19 cellular contexts compared by ENCODE assay signal in the genomic region with DNA sequence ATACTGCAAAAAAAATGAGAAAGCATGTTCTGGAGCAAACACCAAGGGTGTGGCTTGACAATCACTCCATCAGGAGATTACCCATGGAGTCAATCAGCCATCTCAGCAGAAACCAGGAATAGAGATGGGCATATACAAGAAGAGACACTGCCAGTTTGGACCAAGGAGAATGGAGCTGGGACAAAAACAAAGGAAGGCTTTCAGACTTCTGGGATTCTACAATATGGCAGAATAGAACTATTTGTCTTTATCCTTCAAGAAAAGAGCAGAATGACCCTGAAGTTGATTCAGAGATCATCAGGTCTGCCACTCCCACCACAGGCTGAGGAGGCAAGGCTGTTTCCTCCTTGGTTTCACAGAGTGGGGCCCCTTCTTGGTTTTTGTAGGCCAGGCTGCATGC. TPM values are rescaled to one million over a fixed set of nuclear protein-coding genes. Genes with fewer than 3 reads are reported as not detected.
DNase-seq lines count a peak whose midpoint lies in the region; TF ChIP-seq lines count a peak whose summit lies in the region.
"Had no signal": no experiment of that assay in that cellular context is flagged by ENCODE, and none has a peak within 500 bp of the region (broad histone marks: within the 10 kb centered on the region; RNA-seq: fewer than 3 reads in every experiment).

No MANE protein-coding gene starts in this region.

- peak; percentile 41 for DNase-seq in activated CD8-positive, alpha-beta memory T cell treated with anti-CD3 and anti-CD28 coated beads for 24 hours
- DNase-seq in activated CD8-positive, alpha-beta memory T cell treated with anti-CD3 and anti-CD28 coated beads, Interleukin-2, amount 50 U/mL, for 48 hours = no peak
- DNase-seq in foreskin melanocyte = peak; percentile 86
- DNase-seq in testis = peak; percentile 39
- DNase-seq in left ventricle myocardium inferior = no peak
- DNase-seq in osteocyte (ENCODE audit: extremely low spot score, unreplicated experiment) = no peak
- DNase-seq: BE2C; C1 segment of cervical spinal cord; Caco-2; Calu3; CD4-positive, alpha-beta memory T cell; CD4-positive, CD25-positive, alpha-beta regulatory T cell; CD8-positive, alpha-beta memory T cell; DMS79 treated with DMSO at 0.1 percent for 48 hours; GF-D8 had no signal

- H3K36me3 ChIP-seq in testis (ENCODE audit: low read depth, missing control alignments) = no peaks in the 10 kb centered on the region
- H3K36me3 ChIP-seq in left ventricle myocardium inferior = no peaks in the 10 kb centered on the region
- H3K36me3 ChIP-seq: BE2C, BLaER1 had no signal

- TF ChIP-seq CTCF in testis (IDR thresholded peaks at IDR 0.05) (no peak), left ventricle myocardium inferior (IDR thresholded peaks at IDR 0.05; ENCODE audit: borderline replicate concordance) (no peak), osteocyte (IDR thresholded peaks at IDR 0.05) (no peak)

- H3K4me3 ChIP-seq in testis (no peak overlapping the region), left ventricle myocardium inferior (no peak overlapping the region)
- H3K4me3 ChIP-seq: A549, BLaER1 had no signal

- H3K4me3 Mint-ChIP-seq in osteocyte (ENCODE audit: unreplicated experiment) = no peak overlapping the region
- H3K4me3 Mint-ChIP-seq: CD14-positive monocyte; CD4-positive, alpha-beta memory T cell; CD4-positive, CD25-positive, alpha-beta regulatory T cell; CD8-positive, alpha-beta memory T cell had no signal

- H3K27me3 ChIP-seq in testis (no peaks in the 10 kb centered on the region), left ventricle myocardium inferior (ENCODE audit: low read depth) (no peaks in the 10 kb centered on the region)
- H3K27me3 ChIP-seq: BE2C, BLaER1 had no signal

- H3K9me3 ChIP-seq in testis = no peaks in the 10 kb centered on the region
- H3K9me3 ChIP-seq in left ventricle myocardium inferior (replicated peaks) = no peaks in the 10 kb centered on the region
- H3K9me3 ChIP-seq: A549, BE2C, Caco-2 had no signal

- TF ChIP-seq POLR2A in testis (IDR thresholded peaks at IDR 0.05) = no peak

- H3K27ac ChIP-seq in testis (no peak overlapping the region), left ventricle myocardium inferior (replicated peaks) (no peak overlapping the region)
- H3K27ac ChIP-seq: 22Rv1, A549, BLaER1 had no signal

- no peaks in the 10 kb centered on the region for H3K9me3 Mint-ChIP-seq in osteocyte (ENCODE audit: unreplicated experiment)

- peaks cover 6% of the 10 kb centered on the region for H3K27me3 Mint-ChIP-seq in osteocyte (ENCODE audit: unreplicated experiment)
- H3K27me3 Mint-ChIP-seq: CD4-positive, CD25-positive, alpha-beta regulatory T cell had no signal

- intact Hi-C loops in testis (cut with DNase I; ENCODE audit: low total_unique reads) (no loop called here), left ventricle myocardium inferior (cut with micrococcal nuclease) (no loop called here)

- no peaks in the 10 kb centered on the region for H3K4me1 ChIP-seq in testis
- H3K4me1 ChIP-seq in left ventricle myocardium inferior = no peaks in the 10 kb centered on the region
- H3K4me1 ChIP-seq: A549, BE2C had no signal

- no peaks in the 10 kb centered on the region for H3K36me3 Mint-ChIP-seq in osteocyte (ENCODE audit: unreplicated experiment)
- H3K36me3 Mint-ChIP-seq: CD14-positive monocyte; CD4-positive, alpha-beta memory T cell; CD4-positive, CD25-positive, alpha-beta regulatory T cell had no signal

- no peak overlapping the region for H3K27ac Mint-ChIP-seq in osteocyte (ENCODE audit: unreplicated experiment)
- H3K27ac Mint-ChIP-seq: CD4-positive, alpha-beta memory T cell; CD4-positive, CD25-positive, alpha-beta regulatory T cell; CD8-positive, alpha-beta memory T cell had no signal

- H3K4me1 Mint-ChIP-seq in osteocyte (ENCODE audit: unreplicated experiment) = no peaks in the 10 kb centered on the region
- H3K4me1 Mint-ChIP-seq: CD14-positive monocyte; CD4-positive, alpha-beta memory T cell; CD4-positive, CD25-positive, alpha-beta regulatory T cell; CD8-positive, alpha-beta memory T cell had no signal

RNA-seq across cellular contexts. Expression of gene KIF5C, which starts 48.2 kb away (rescaled TPM):
- total RNA-seq in testis (100 to 1,000 TPM; 146 to 159 TPM), left ventricle myocardium inferior (0.47 TPM), osteocyte (10.2 and 10.7 TPM in 2 replicates)
- polyA plus RNA-seq in testis (ENCODE audit: insufficient read depth, low read depth, low replicate concordance) = 57.0 TPM
- polyA plus RNA-seq: CD14-positive monocyte had no signal

Comparison
In these comparisons a context has a peak if more than half of its experiments do, and no peak if none do; other contexts are left out.
1. DNase-seq: peak in activated CD8-positive, alpha-beta memory T cell treated with anti-CD3 and anti-CD28 coated beads for 24 hours (single experiment), foreskin melanocyte (single experiment) and testis (single experiment); none in activated CD8-positive, alpha-beta memory T cell treated with anti-CD3 and anti-CD28 coated beads, Interleukin-2, amount 50 U/mL, for 48 hours (single experiment), left ventricle myocardium inferior (single experiment) and osteocyte (single experiment).
2. RNA of gene KIF5C, which starts 48.2 kb away (total RNA-seq): 146 to 159 TPM in testis; 10.2 to 10.7 TPM in osteocyte and 0.47 TPM in left ventricle myocardium inferior (single experiment); every median in the first group is over 10 times any median in the second.